8 cellular contexts compared by ENCODE assay signal in the genomic region with DNA sequence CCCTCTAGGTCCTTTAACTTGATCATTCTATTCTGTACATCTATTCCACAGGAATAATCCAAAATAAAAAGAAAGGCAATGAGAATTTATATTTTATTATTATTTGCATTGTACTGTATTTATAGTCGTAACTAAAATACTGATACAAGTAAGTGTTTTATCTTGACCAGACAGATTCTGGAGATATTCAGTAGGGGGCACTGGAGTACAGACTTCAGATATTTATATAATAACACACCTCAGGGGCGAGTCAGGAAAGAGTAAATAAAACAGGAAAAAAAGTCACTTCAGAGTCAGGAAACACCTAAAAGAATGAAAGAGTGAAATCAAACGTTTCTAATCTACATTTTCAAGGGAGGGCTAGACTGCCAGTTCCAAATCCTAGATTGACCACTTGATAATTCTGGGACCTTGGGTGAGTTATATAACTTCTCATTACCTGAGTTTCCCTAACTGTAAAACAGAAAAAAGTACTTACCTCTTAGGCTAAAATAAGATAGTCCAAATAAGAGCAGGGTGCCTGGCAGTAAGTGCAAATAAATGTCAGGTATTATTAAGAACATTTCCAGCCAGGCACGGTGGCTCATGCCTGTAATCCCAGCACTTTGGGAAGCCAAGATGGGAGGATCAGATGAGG. TPM values are rescaled to one million over a fixed set of nuclear protein-coding genes. Genes with fewer than 3 reads are reported as not detected.
DNase-seq lines count a peak whose midpoint lies in the region; ATAC-seq and TF ChIP-seq lines count a peak whose summit lies in the region.

No MANE protein-coding gene starts in this region.

- no peaks in the 10 kb centered on the region for H3K27me3 Mint-ChIP-seq in MCF 10A (ENCODE audit: insufficient read depth, unreplicated experiment)

- H3K36me3 ChIP-seq in breast epithelium = peaks cover 16% of the 10 kb centered on the region

- TF ChIP-seq POLR2A in breast epithelium (IDR thresholded peaks at IDR 0.05) = no peak

- H3K27ac ChIP-seq in breast epithelium (no peak overlapping the region), VCaP (no peak overlapping the region)

- H3K9me3 ChIP-seq in breast epithelium = no peaks in the 10 kb centered on the region

- BruUV-seq in MCF 10A (replicated peaks; lab: Mats Ljungman, UMichigan) = no TSS peak

- no peaks in the 10 kb centered on the region for H3K4me1 Mint-ChIP-seq in MCF 10A (ENCODE audit: insufficient read depth, unreplicated experiment)

- no peaks in the 10 kb centered on the region for H3K9me3 Mint-ChIP-seq in MCF 10A (ENCODE audit: unreplicated experiment)

- peak; percentile 51 for ATAC-seq in left ventricle myocardium superior
- ATAC-seq in HG02973 (IDR thresholded peaks at IDR 0.05; ENCODE audit: unreplicated experiment) = no peak

- CTCF ChIA-PET in MCF 10A (lab: Yijun Ruan, JAX) = interaction anchor here (0.7 to 2.3 kb wide), 6 partner anchors 10 to 866 kb away, joined by 3 to 11 read pairs (median 3); no protein-coding TSS in a partner anchor

- intact Hi-C loops in MCF 10A (cut with micrococcal nuclease) (loop anchor here (1.0 to 10.0 kb wide), 3 partner anchors 85 to 944 kb away; no protein-coding TSS in a partner anchor), breast epithelium (cut with DNase I; ENCODE audit: low total_unique reads) (no loop called here), left ventricle myocardium superior (cut with micrococcal nuclease) (no loop called here)

- H3K4me1 ChIP-seq in breast epithelium = no peaks in the 10 kb centered on the region

- TF ChIP-seq CTCF in MCF 10A (IDR thresholded peaks at IDR 0.05; ENCODE audit: unreplicated experiment) = peak; percentile 42
- TF ChIP-seq CTCF in breast epithelium (IDR thresholded peaks at IDR 0.05) = peak in 1 of 3 donors; percentile 53
- peak; percentile 75 for TF ChIP-seq CTCF in VCaP (conservative IDR thresholded peaks at IDR 0.05)

- H3K27ac Mint-ChIP-seq in MCF 10A (ENCODE audit: low read depth, unreplicated experiment) = no peak overlapping the region

- H3K4me3 ChIP-seq in breast epithelium = no peak overlapping the region

- POLR2A ChIA-PET in MCF 10A (lab: Yijun Ruan, JAX) = no interaction called here

- H3K4me3 Mint-ChIP-seq in MCF 10A (ENCODE audit: unreplicated experiment) = no peak overlapping the region

- no peaks in the 10 kb centered on the region for H3K27me3 ChIP-seq in breast epithelium

- peaks cover 11% of the 10 kb centered on the region for H3K36me3 Mint-ChIP-seq in MCF 10A (ENCODE audit: insufficient read depth, unreplicated experiment)

- DNase-seq in MCF 10A (ENCODE audit: unreplicated experiment) (peak; percentile 43), breast epithelium (ENCODE audit: low spot score in 2 of 2) (no peak), NCI-H146 treated with DMSO at 0.1 percent for 48 hours (lab: John Stamatoyannopoulos, UW; ENCODE audit: unreplicated experiment) (peak; percentile 23), left ventricle myocardium superior (no peak), superior temporal gyrus (ENCODE audit: extremely low spot score) (peak; percentile 51)
- no peak for DNase-seq in activated CD4-positive, CD25-positive, alpha-beta regulatory T cell (lab: John Stamatoyannopoulos, UW)

RNA-seq across cellular contexts. Expression of a gene that starts 31.1 kb away (rescaled TPM):
- total RNA-seq in MCF 10A (2022) (28.4 and 34.7 TPM in 2 replicates), breast epithelium (1 to 10 TPM; 4.9 to 5.3 (median 5.0) TPM), left ventricle myocardium superior (12.8 TPM)

RNA-seq across cellular contexts. Expression of a gene that starts 56.4 kb away (rescaled TPM):
- total RNA-seq in MCF 10A (2022) (4.7 and 5.9 TPM in 2 replicates), breast epithelium (10 to 100 TPM; 21.3 to 34.1 (median 25.6) TPM), left ventricle myocardium superior (12.0 TPM)

Comparison
In these comparisons a context has a peak if more than half of its experiments do, and no peak if none do; other contexts are left out.
1. DNase-seq: peak in MCF 10A (single experiment), NCI-H146 treated with DMSO at 0.1 percent for 48 hours (single experiment) and superior temporal gyrus (single experiment); none in breast epithelium (0 of 2), left ventricle myocardium superior (single experiment) and activated CD4-positive, CD25-positive, alpha-beta regulatory T cell (0 of 4).